ENCODE assay signal across 13 cellular contexts in the genomic region with DNA sequence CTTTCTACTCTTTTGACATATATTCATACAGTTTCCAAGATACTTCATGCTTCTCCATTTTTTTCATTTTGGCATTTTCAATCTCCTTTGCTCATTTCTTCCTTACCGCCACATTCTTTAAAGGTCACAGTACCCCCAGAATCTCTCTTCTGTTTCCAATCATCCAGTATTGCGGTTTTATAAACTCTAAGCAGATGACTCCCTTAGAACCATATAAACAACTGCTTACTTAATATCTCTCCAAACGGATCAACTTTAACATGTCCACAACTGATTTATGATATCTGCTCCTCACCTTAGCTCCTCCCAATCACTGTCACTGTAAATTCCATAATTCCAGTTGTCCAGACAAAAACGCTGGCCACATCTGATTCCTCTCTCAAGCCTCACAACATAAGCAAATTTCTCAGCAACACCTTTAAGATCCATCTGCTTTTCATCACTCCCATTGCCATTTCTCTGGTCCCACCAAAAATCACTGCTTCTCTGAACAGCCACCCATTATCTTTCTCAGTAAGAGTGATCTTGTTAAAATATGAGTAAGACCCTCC. TPM values are rescaled to one million over a fixed set of nuclear protein-coding genes. Genes with fewer than 3 reads are reported as not detected.
A peak's percentile ranks its signal among the peaks of the same experiment; 100 is the strongest.
DNase-seq lines count a peak whose midpoint lies in the region; ATAC-seq and TF ChIP-seq lines count a peak whose summit lies in the region.
"Had no signal": no experiment of that assay in that cellular context is flagged by ENCODE, and none has a peak within 500 bp of the region (broad histone marks: within the 10 kb centered on the region; RNA-seq: fewer than 3 reads in every experiment).

No MANE protein-coding gene starts in this region.

- no peak for TF ChIP-seq EP300 in transverse colon (IDR thresholded peaks at IDR 0.05; ENCODE audit: low read depth)

- peaks cover 48% of the 10 kb centered on the region for H3K36me3 Mint-ChIP-seq in activated naive CD4-positive, alpha-beta T cell treated with anti-CD3 and anti-CD28 coated beads, Interleukin-2, amount 50 U/mL, for 24 hours
- peaks cover 75% of the 10 kb centered on the region for H3K36me3 Mint-ChIP-seq in WTC11
- no peaks in the 10 kb centered on the region for H3K36me3 Mint-ChIP-seq in glutamatergic neuron (ENCODE audit: unreplicated experiment)

- peaks cover 0 to 57% (median 12%) of the 10 kb centered on the region in 4 donors for H3K36me3 ChIP-seq in transverse colon

- no peak for DNase-seq in activated naive CD4-positive, alpha-beta T cell treated with anti-CD3 and anti-CD28 coated beads, Interleukin-2, amount 50 U/mL, for 16 hours
- DNase-seq in WTC11 (ENCODE audit: low spot score): no peak
- DNase-seq in glutamatergic neuron: no peak
- DNase-seq in stimulated activated naive CD8-positive, alpha-beta T cell treated with anti-CD3 and anti-CD28 coated beads, Interleukin-15, amount 100 ng/mL, for 72 hours: no peak
- DNase-seq in transverse colon: no peak
- DNase-seq in RPMI8226: no peak
- no peak for DNase-seq in left colon
- DNase-seq: activated T-cell treated with anti-CD3 and anti-CD28 coated beads, Interleukin-2, amount 50 U/mL, for 4 hours; BE2C; GOT3; NCI-H1930 had no signal

- H3K27me3 Mint-ChIP-seq in activated naive CD4-positive, alpha-beta T cell treated with anti-CD3 and anti-CD28 coated beads, Interleukin-2, amount 50 U/mL, for 24 hours: no peaks in the 10 kb centered on the region
- H3K27me3 Mint-ChIP-seq in WTC11 (ENCODE audit: low read depth): no peaks in the 10 kb centered on the region
- peaks cover 10% of the 10 kb centered on the region for H3K27me3 Mint-ChIP-seq in glutamatergic neuron (ENCODE audit: unreplicated experiment)
- no peaks in the 10 kb centered on the region for H3K27me3 Mint-ChIP-seq in stimulated activated naive CD8-positive, alpha-beta T cell treated with anti-CD3 and anti-CD28 coated beads, Interleukin-15, amount 100 ng/mL, for 72 hours

- H3K9me3 ChIP-seq in transverse colon: no peaks in the 10 kb centered on the region
- H3K9me3 ChIP-seq: BE2C had no signal

- H3K4me1 Mint-ChIP-seq in activated naive CD4-positive, alpha-beta T cell treated with anti-CD3 and anti-CD28 coated beads, Interleukin-2, amount 50 U/mL, for 24 hours: peaks cover 85% of the 10 kb centered on the region
- peaks cover 50% of the 10 kb centered on the region for H3K4me1 Mint-ChIP-seq in WTC11
- H3K4me1 Mint-ChIP-seq in glutamatergic neuron (ENCODE audit: low read depth, unreplicated experiment): peaks cover 27% of the 10 kb centered on the region
- peaks cover 87% of the 10 kb centered on the region for H3K4me1 Mint-ChIP-seq in stimulated activated naive CD8-positive, alpha-beta T cell treated with anti-CD3 and anti-CD28 coated beads, Interleukin-15, amount 100 ng/mL, for 72 hours

- 59 to 85% methylated on average over 3 to 4 of the region's 4 CpGs for WGBS in transverse colon (ENCODE audit: low coverage in 1 of 2), 2 donors

- peak overlapping the region; percentile 71 for H3K27ac Mint-ChIP-seq in activated naive CD4-positive, alpha-beta T cell treated with anti-CD3 and anti-CD28 coated beads, Interleukin-2, amount 50 U/mL, for 24 hours
- H3K27ac Mint-ChIP-seq in WTC11 (peak overlapping the region; percentile 60), glutamatergic neuron (ENCODE audit: unreplicated experiment) (peak overlapping the region; percentile 69)
- peak overlapping the region; percentile 15 to 31 for H3K27ac Mint-ChIP-seq in stimulated activated naive CD8-positive, alpha-beta T cell treated with anti-CD3 and anti-CD28 coated beads, Interleukin-15, amount 100 ng/mL, for 72 hours

- intact Hi-C loops in transverse colon (cut with DNase I; ENCODE audit: low total_unique reads): no loop called here
- intact Hi-C loops in left colon (cut with DNase I, micrococcal nuclease): no loop called here

- H3K27me3 ChIP-seq in transverse colon: no peaks in the 10 kb centered on the region
- H3K27me3 ChIP-seq: BE2C had no signal

- TF ChIP-seq POLR2A in transverse colon (IDR thresholded peaks at IDR 0.05): no peak

- no peaks in the 10 kb centered on the region for H3K9me3 Mint-ChIP-seq in activated naive CD4-positive, alpha-beta T cell treated with anti-CD3 and anti-CD28 coated beads, Interleukin-2, amount 50 U/mL, for 24 hours
- H3K9me3 Mint-ChIP-seq in WTC11: no peaks in the 10 kb centered on the region
- peaks cover 7% of the 10 kb centered on the region for H3K9me3 Mint-ChIP-seq in glutamatergic neuron (ENCODE audit: unreplicated experiment)
- no peaks in the 10 kb centered on the region for H3K9me3 Mint-ChIP-seq in stimulated activated naive CD8-positive, alpha-beta T cell treated with anti-CD3 and anti-CD28 coated beads, Interleukin-15, amount 100 ng/mL, for 72 hours
- H3K9me3 Mint-ChIP-seq: activated T-cell treated with anti-CD3 and anti-CD28 coated beads, Interleukin-2, amount 50 U/mL, for 4 hours had no signal

- no peak overlapping the region for H3K27ac ChIP-seq in transverse colon
- H3K27ac ChIP-seq: KMS-11 had no signal

- CTCF ChIA-PET in WTC11 (lab: Charles Lee): interaction anchor here (0.5 kb wide), 1 partner anchor 13 kb away, joined by 3 read pairs; no protein-coding TSS in a partner anchor

- no peak for ATAC-seq in WTC11
- no peak for ATAC-seq in stimulated activated naive CD8-positive, alpha-beta T cell treated with anti-CD3 and anti-CD28 coated beads, Interleukin-15, amount 100 ng/mL, for 72 hours
- ATAC-seq in left colon: no peak
- ATAC-seq: activated T-cell treated with anti-CD3 and anti-CD28 coated beads, Interleukin-2, amount 50 U/mL, for 4 hours had no signal

- POLR2A ChIA-PET in WTC11 (lab: Charles Lee): interaction anchor here (0.5 to 0.6 kb wide), 2 partner anchors 15 to 111 kb away, joined by 3 read pairs; no protein-coding TSS in a partner anchor

- peaks cover 8 to 44% (median 10%) of the 10 kb centered on the region in 4 donors for H3K4me1 ChIP-seq in transverse colon
- H3K4me1 ChIP-seq: BE2C had no signal

- H3K4me3 Mint-ChIP-seq in activated naive CD4-positive, alpha-beta T cell treated with anti-CD3 and anti-CD28 coated beads, Interleukin-2, amount 50 U/mL, for 24 hours: peak overlapping the region; percentile 52
- H3K4me3 Mint-ChIP-seq in WTC11 (no peak overlapping the region), glutamatergic neuron (ENCODE audit: unreplicated experiment) (peak overlapping the region; percentile 30)
- peak overlapping the region in 1 of 2 donors; percentile 16 for H3K4me3 Mint-ChIP-seq in stimulated activated naive CD8-positive, alpha-beta T cell treated with anti-CD3 and anti-CD28 coated beads, Interleukin-15, amount 100 ng/mL, for 72 hours
- H3K4me3 Mint-ChIP-seq: activated T-cell treated with anti-CD3 and anti-CD28 coated beads, Interleukin-2, amount 50 U/mL, for 4 hours had no signal

- in situ Hi-C loops in transverse colon (cut with MboI; ENCODE audit: low pct_ligation_motif_present in 1 of 4, low pct_unique_long_range_greater_than_20kb in 1 of 4, low sequenced_read_pairs in 3 of 4): no loop called here

- TF ChIP-seq CTCF in WTC11 (IDR thresholded peaks at IDR 0.05) (no peak), glutamatergic neuron (IDR thresholded peaks at IDR 0.05; ENCODE audit: partially characterized antibody, unreplicated experiment) (no peak), transverse colon (IDR thresholded peaks at IDR 0.05) (no peak)

- H3K4me3 ChIP-seq in transverse colon: no peak overlapping the region

TF ChIP-seq in WTC11, 78 proteins besides CTCF, POLR2A, EP300 and RAD21 (continues in another document):
- TF ChIP-seq RELA (CRISPR knock-in tag; IDR thresholded peaks at IDR 0.05; ENCODE audit: borderline replicate concordance) (no peak), GABPB1 (CRISPR knock-in tag; IDR thresholded peaks at IDR 0.05) (no peak), JUN (CRISPR knock-in tag; IDR thresholded peaks at IDR 0.05) (no peak), ZNF396 (CRISPR knock-in tag; IDR thresholded peaks at IDR 0.05; ENCODE audit: borderline replicate concordance) (no peak), FOXJ3 (CRISPR knock-in tag; IDR thresholded peaks at IDR 0.05; ENCODE audit: borderline replicate concordance) (no peak), AFF4 (CRISPR knock-in tag; IDR thresholded peaks at IDR 0.05; ENCODE audit: borderline replicate concordance) (no peak), NR2C2 (CRISPR knock-in tag; IDR thresholded peaks at IDR 0.05) (no peak), SP1 (CRISPR knock-in tag; conservative IDR thresholded peaks at IDR 0.05) (no peak), RORB (CRISPR knock-in tag; IDR thresholded peaks at IDR 0.05) (no peak), FOXK1 (CRISPR knock-in tag; IDR thresholded peaks at IDR 0.05) (no peak)

RNA-seq across cellular contexts. Expression of gene HNRNPC, which starts 49.6 kb away (rescaled TPM):
- total RNA-seq in WTC11 (2021) (982 to 1,062 TPM (median 1,056 TPM) in 3 replicates), glutamatergic neuron (ENCODE audit: unreplicated experiment) (514 TPM), transverse colon (100 to 1,000 TPM; 192 to 343 (median 212) TPM), left colon (100 to 1,000 TPM; 251 to 271 TPM)
